23 cellular contexts compared by ENCODE assay signal in genomic region chr5:1860949-1861348, GRCh38. TPM values are rescaled to one million over a fixed set of nuclear protein-coding genes. Genes with fewer than 3 reads are reported as not detected.
A peak's percentile ranks its signal among the peaks of the same experiment; 100 is the strongest.
DNase-seq lines count a peak whose midpoint lies in the region; ATAC-seq and TF ChIP-seq lines count a peak whose summit lies in the region.
"Had no signal": no experiment of that assay in that cellular context is flagged by ENCODE, and none has a peak within 500 bp of the region (broad histone marks: within the 10 kb centered on the region; RNA-seq: fewer than 3 reads in every experiment).

No MANE protein-coding gene starts in this region.

- no peak for ATAC-seq in effector memory CD8-positive, alpha-beta T cell (replicated peaks)
- ATAC-seq: GM23338 had no signal

- no peaks in the 10 kb centered on the region for H3K9me3 Mint-ChIP-seq in effector memory CD8-positive, alpha-beta T cell
- H3K9me3 Mint-ChIP-seq: CD4-positive, alpha-beta T cell; GM23338 had no signal

- H3K27ac ChIP-seq in left ventricle myocardium inferior (replicated peaks): peak overlapping the region; percentile 57
- peak overlapping the region; percentile 26 for H3K27ac ChIP-seq in substantia nigra (ENCODE audit: low read depth, low read length, poor library complexity, severe bottlenecking)
- H3K27ac ChIP-seq: KMS-11 had no signal

- no peak for TF ChIP-seq CTCF in left ventricle myocardium inferior (IDR thresholded peaks at IDR 0.05; ENCODE audit: borderline replicate concordance)

- intact Hi-C loops in left ventricle myocardium inferior (cut with micrococcal nuclease): no loop called here

- H3K4me1 Mint-ChIP-seq in effector memory CD8-positive, alpha-beta T cell (ENCODE audit: low read depth in 2 of 2): no peaks in the 10 kb centered on the region
- H3K4me1 Mint-ChIP-seq: GM23338 had no signal

- H3K9me3 ChIP-seq in left ventricle myocardium inferior (replicated peaks): no peaks in the 10 kb centered on the region

- peaks cover 22% of the 10 kb centered on the region for H3K4me1 ChIP-seq in left ventricle myocardium inferior

- peaks cover 3% of the 10 kb centered on the region for H3K36me3 Mint-ChIP-seq in effector memory CD8-positive, alpha-beta T cell (ENCODE audit: insufficient read depth)

- peak; percentile 12 for DNase-seq in G401 (ENCODE audit: low spot score)
- peak; percentile 7 for DNase-seq in cerebellar cortex (ENCODE audit: low spot score)
- peak; percentile 69 for DNase-seq in left ventricle myocardium inferior
- peak in 32 of 49 donors; percentile 2 to 67 (median 30) for DNase-seq in substantia nigra (lab: John Stamatoyannopoulos, UW)
- DNase-seq in activated effector memory CD4-positive, alpha-beta T cell treated with anti-CD3 and anti-CD28 coated beads, Interleukin-2, amount 50 U/mL, for 16 hours: no peak
- DNase-seq in effector memory CD8-positive, alpha-beta T cell: no peak
- DNase-seq in midbrain (lab: John Stamatoyannopoulos, UW): no peak
- DNase-seq: CD4-positive, alpha-beta T cell; COR-L47; DND-41; HCEC 1CT; IMR-90; MV-4-11; NCI-H1105 treated with DMSO at 0.1 percent for 48 hours; NCI-H2029 treated with DMSO at 0.1 percent for 48 hours; NCI-H2171; NCI-H345; NCI-H524; NCI-H774 had no signal

- H3K27me3 Mint-ChIP-seq in effector memory CD8-positive, alpha-beta T cell: peaks cover 47 to 55% of the 10 kb centered on the region in 2 donors

- H3K36me3 ChIP-seq in left ventricle myocardium inferior: no peaks in the 10 kb centered on the region

- H3K4me3 ChIP-seq in left ventricle myocardium inferior: no peak overlapping the region
- H3K4me3 ChIP-seq: GM23338 had no signal

- no peak overlapping the region for H3K27ac Mint-ChIP-seq in effector memory CD8-positive, alpha-beta T cell
- H3K27ac Mint-ChIP-seq: CD4-positive, alpha-beta T cell; GM23338 had no signal

- in situ Hi-C loops in G401 (cut with HindIII; ENCODE audit: low sequenced_read_pairs): no loop called here

- no peak overlapping the region for H3K4me3 Mint-ChIP-seq in effector memory CD8-positive, alpha-beta T cell
- H3K4me3 Mint-ChIP-seq: CD4-positive, alpha-beta T cell; GM23338 had no signal

- peaks cover 29% of the 10 kb centered on the region for H3K27me3 ChIP-seq in left ventricle myocardium inferior (ENCODE audit: low read depth)

RNA-seq across cellular contexts. Expression of gene IRX4, which starts 21.8 kb away (rescaled TPM):
- total RNA-seq in G401 (2014; rRNA removed; shearing (Covaris generic)): not detected in 2 replicates
- 18.6 TPM for total RNA-seq in left ventricle myocardium inferior
- total RNA-seq: A673; CD4-positive, alpha-beta T cell; IMR-90; OCI-LY7 had no signal

RNA-seq across cellular contexts. Expression of gene NDUFS6, which starts 59.7 kb away (rescaled TPM):
- total RNA-seq in G401 (2014; rRNA removed; shearing (Covaris generic)): 94.3 and 107 TPM in 2 replicates
- total RNA-seq in left ventricle myocardium inferior: 122 TPM

Comparison
In these comparisons a context has a peak if more than half of its experiments do, and no peak if none do; other contexts are left out.
1. DNase-seq: peak in G401 (single experiment), cerebellar cortex (single experiment), left ventricle myocardium inferior (single experiment) and substantia nigra (32 of 49); none in activated effector memory CD4-positive, alpha-beta T cell treated with anti-CD3 and anti-CD28 coated beads, Interleukin-2, amount 50 U/mL, for 16 hours (single experiment), effector memory CD8-positive, alpha-beta T cell (0 of 3) and midbrain (single experiment).
2. RNA of gene IRX4, which starts 21.8 kb away (total RNA-seq): 18.6 TPM in left ventricle myocardium inferior (single experiment); not detected in G401; every median in the first group is over 10 times any median in the second.